Comparison of ENCODE assay signal across 1 cellular context in genomic region chr5:169583424-169584215, GRCh38.
A peak's percentile ranks its signal among the peaks of the same experiment; 100 is the strongest.
TF ChIP-seq lines count a peak whose summit lies in the region.

SPDL1 (plus strand) TSS chr5:169583773; CDS start chr5:169588417, 4,644 bp downstream.

TF ChIP-seq in GM23338, 12 proteins besides CTCF, POLR2A, EP300 and RAD21 (continued from another document):
- TF ChIP-seq NANOG (IDR thresholded peaks at IDR 0.05; ENCODE audit: borderline replicate concordance) (no peak), CREB1 (CRISPR knock-in tag; IDR thresholded peaks at IDR 0.05; ENCODE audit: low read depth) (no peak), ZNF462 (CRISPR knock-in tag; IDR thresholded peaks at IDR 0.05) (no peak), JUNB (IDR thresholded peaks at IDR 0.05; ENCODE audit: unreplicated experiment) (no peak), POLR2AphosphoS5 (IDR thresholded peaks at IDR 0.05; ENCODE audit: low read depth) (peak; percentile 99)
